In genomic region chr1:223748773-223749733, GRCh38 we compare ENCODE assay signal across 8 cellular contexts. TPM values are rescaled to one million over a fixed set of nuclear protein-coding genes. Genes with fewer than 3 reads are reported as not detected.
A peak's percentile ranks its signal among the peaks of the same experiment; 100 is the strongest.
DNase-seq lines count a peak whose midpoint lies in the region.

No MANE protein-coding gene starts in this region.

- H3K36me3 ChIP-seq in GM23248 (ENCODE audit: low read depth): peaks cover 53% of the 10 kb centered on the region

- no peaks in the 10 kb centered on the region for H3K9me3 ChIP-seq in GM23248 (ENCODE audit: low read depth)

- DNase-seq in DMS53 (lab: John Stamatoyannopoulos, UW) (peak; percentile 86), GM23248 (peak; percentile 78), NCI-H1694 treated with DMSO at 0.1 percent for 48 hours (lab: John Stamatoyannopoulos, UW) (peak; percentile 19), epidermal melanocyte (ENCODE audit: insufficient read length, low spot score) (peak; percentile 56), midbrain (lab: John Stamatoyannopoulos, UW) (peak; percentile 60), NCI-H774 (lab: John Stamatoyannopoulos, UW) (no peak)
- DNase-seq in activated CD8-positive, alpha-beta memory T cell treated with anti-CD3 and anti-CD28 coated beads, Interleukin-2, amount 50 U/mL, for 4 hours: peak; percentile 72
- DNase-seq in stimulated activated CD8-positive, alpha-beta memory T cell treated with anti-CD3 and anti-CD28 coated beads, Interleukin-15, amount 100 ng/mL, for 48 hours (ENCODE audit: low read depth in 2 of 2): peak; percentile 27 to 37

- in situ Hi-C loops in GM23248 (cut with MboI): no loop called here

- 0 out of 2 replicates have a peak overlapping the region, but pooled peaks have one; percentile 2 for H3K27ac ChIP-seq in GM23248

- H3K27me3 ChIP-seq in GM23248 (replicated peaks; ENCODE audit: insufficient read depth): no peaks in the 10 kb centered on the region

- no peak overlapping the region for H3K4me2 ChIP-seq in GM23248 (ENCODE audit: unreplicated experiment)

- H3K9me2 ChIP-seq in GM23248 (ENCODE audit: insufficient read depth): no peaks in the 10 kb centered on the region

- no peaks in the 10 kb centered on the region for H4K20me1 ChIP-seq in GM23248 (ENCODE audit: insufficient read depth)

- peaks cover 10% of the 10 kb centered on the region for H3K4me1 ChIP-seq in GM23248 (ENCODE audit: insufficient read depth)

- peaks cover 27% of the 10 kb centered on the region for H3F3A ChIP-seq in GM23248 (ENCODE audit: insufficient read depth)

- H2AFZ ChIP-seq in GM23248: no peak overlapping the region

- peaks cover 30% of the 10 kb centered on the region for H3K79me2 ChIP-seq in GM23248 (ENCODE audit: insufficient read depth)

- WGBS in GM23248 (ENCODE audit: low coverage in 1 of 2, low lambda C conversion rate in 2 of 2, missing lambda C conversion rate in 2 of 2), 2 experiments: 40 to 43% methylated on average over 51 to 61 of the region's 61 CpGs

- 0 out of 2 replicates have a peak overlapping the region, but pooled peaks have one; percentile 25 for H3K9ac ChIP-seq in GM23248

- H3K4me3 ChIP-seq in GM23248: no peak overlapping the region

RNA-seq across cellular contexts. Expression of gene CAPN2, which starts 36.7 kb away (rescaled TPM):
- total RNA-seq in GM23248 (2014; rRNA removed; shearing (Covaris generic)): 214 and 223 TPM in 2 replicates
- 261 and 272 TPM in 2 replicates for polyA plus RNA-seq in GM23248 (2016; fragmentation: Nextera tagmentation; extraction: Ambion mirVana)
